In the genomic region with DNA sequence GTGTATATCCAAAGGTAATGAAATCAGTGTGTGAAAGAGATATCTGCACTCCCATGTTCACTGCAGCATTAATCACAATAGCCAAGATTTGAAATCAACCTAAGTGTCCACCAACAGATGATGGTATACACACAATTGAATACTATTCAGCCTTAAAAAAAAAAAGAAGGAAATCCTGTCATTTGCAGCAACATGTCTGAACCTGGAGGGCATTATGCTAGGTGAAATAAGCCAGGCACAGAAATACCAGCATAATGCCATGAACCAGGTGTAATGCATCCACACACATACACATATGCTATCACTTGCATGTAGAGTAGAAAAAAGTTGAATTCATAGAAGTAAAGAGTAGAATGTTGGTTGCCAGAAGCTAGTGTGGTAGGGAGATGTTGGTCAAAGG, we compare ENCODE assay signal across 8 cellular contexts. TPM values are rescaled to one million over a fixed set of nuclear protein-coding genes. Genes with fewer than 3 reads are reported as not detected.
"Had no signal": no experiment of that assay in that cellular context is flagged by ENCODE, and none has a peak within 500 bp of the region (broad histone marks: within the 10 kb centered on the region; RNA-seq: fewer than 3 reads in every experiment).

No MANE protein-coding gene starts in this region.

- FAIRE-seq: G401.6, GM12878, GM12891, GM18507, GM19239 had no signal

- ATAC-seq: GM12878 had no signal

- DNase-seq: GDM1, GF-D8 had no signal

- H3K4me3 ChIP-seq: GM12878 had no signal

RNA-seq across cellular contexts. Expression of gene NR1I2, which starts 18.4 kb away (rescaled TPM):
- total RNA-seq: G401 had no signal
